ENCODE assay signal across 8 cellular contexts in genomic region chr22:40636380-40637180, GRCh38. TPM values are rescaled to one million over a fixed set of nuclear protein-coding genes. Genes with fewer than 3 reads are reported as not detected.
DNase-seq lines count a peak whose midpoint lies in the region; ATAC-seq and TF ChIP-seq lines count a peak whose summit lies in the region.

Gene MRTFA, minus strand, starts transcription at chr22:40636719.

- no peak within 1 kb of the TSS for H3K14ac ChIP-seq in H9 (ENCODE audit: insufficient read depth, low read length)

- no peaks in the 10 kb centered on the region for H3K27me3 Mint-ChIP-seq in H9 (ENCODE audit: low read depth)
- no peaks in the 10 kb centered on the region for H3K27me3 Mint-ChIP-seq in natural killer cell treated with Interleukin-12 subunit alpha and Interleukin-12 subunit beta and Interleukin-15 and Interleukin-18, amount 100 ng/mL, for 72 hours

- H4K20me1 ChIP-seq in H9 (ENCODE audit: control insufficient read depth, insufficient read depth, insufficient read length) = no peaks in the 10 kb centered on the region

- peak within 1 kb of the TSS; percentile 88 to 92 for H3K4me3 Mint-ChIP-seq in H9
- H3K4me3 Mint-ChIP-seq in natural killer cell treated with Interleukin-12 subunit alpha and Interleukin-12 subunit beta and Interleukin-15 and Interleukin-18, amount 100 ng/mL, for 72 hours = peak within 1 kb of the TSS; percentile 94

- peak within 1 kb of the TSS; percentile 83 for H3K18ac ChIP-seq in H9 (ENCODE audit: insufficient read length, low read depth, low read length)

- peaks cover 12% of the 10 kb centered on the region for H3K36me3 ChIP-seq in MG63

- DNase-seq in ELR (ENCODE audit: low read depth) = peak; percentile 100
- peak; percentile 100 for DNase-seq in H9
- peak; percentile 100 for DNase-seq in MG63
- peak; percentile 99 for DNase-seq in SHP77 treated with DMSO at 0.1 percent for 48 hours (lab: John Stamatoyannopoulos, UW)
- DNase-seq in activated effector memory CD4-positive, alpha-beta T cell treated with anti-CD3 and anti-CD28 coated beads, Interleukin-2, amount 50 U/mL, for 16 hours = peak; percentile 100
- DNase-seq in fibroblast of pulmonary artery (ENCODE audit: low read depth) = peak; percentile 100
- DNase-seq in natural killer cell treated with Interleukin-12 subunit alpha and Interleukin-12 subunit beta and Interleukin-15 and Interleukin-18, amount 100 ng/mL, for 72 hours (ENCODE audit: low spot score) = peak; percentile 100
- peak; percentile 100 for DNase-seq in stimulated activated naive CD8-positive, alpha-beta T cell treated with anti-CD3 and anti-CD28 coated beads, Interleukin-15, Interleukin-2, amounts not matched to agents 100 U/mL and 50 U/mL, for 24 hours

- H2BK120ac ChIP-seq in H9 (ENCODE audit: low read depth, low read length, poor library complexity, severe bottlenecking) = no peak within 1 kb of the TSS

- peaks cover 12% of the 10 kb centered on the region for H3K23me2 ChIP-seq in H9 (ENCODE audit: insufficient read length, low read depth, low read length, poor library complexity, severe bottlenecking)

- H3K4ac ChIP-seq in H9 (ENCODE audit: low read depth, low read length) = no peak within 1 kb of the TSS

- H3T11ph ChIP-seq in H9 (ENCODE audit: low read length) = no peak within 1 kb of the TSS

- H2AK5ac ChIP-seq in H9 (ENCODE audit: insufficient read length, low read length) = no peak within 1 kb of the TSS

- no peak within 1 kb of the TSS for H2BK12ac ChIP-seq in H9 (ENCODE audit: insufficient read length, low read depth, low read length)

- H2AFZ ChIP-seq in H9 (ENCODE audit: low read length) = peak within 1 kb of the TSS; percentile 1

- no peak for TF ChIP-seq CTCF in H9 (conservative IDR thresholded peaks at IDR 0.05)
- TF ChIP-seq CTCF in fibroblast of pulmonary artery (IDR thresholded peaks at IDR 0.05; ENCODE audit: low read length, missing control alignments) = no peak

- H4K5ac ChIP-seq in H9 (ENCODE audit: insufficient read length, low read depth, low read length) = no peak within 1 kb of the TSS

- no peak within 1 kb of the TSS for H2BK15ac ChIP-seq in H9 (ENCODE audit: low read depth, low read length)

- whole genome bisulfite sequencing in H9 (ENCODE audit: extremely low coverage, insufficient read length, low lambda C conversion rate) = no CpG with 5 or more reads among the region's 82 CpGs

- no peak within 1 kb of the TSS for H3K56ac ChIP-seq in H9 (ENCODE audit: insufficient read length, low read depth, low read length)

- H3K9me3 Mint-ChIP-seq in H9 = 0 out of 5 replicates have a peak, but pooled peaks cover 0 to 2% of the 10 kb centered on the region in 2 experiments
- no peaks in the 10 kb centered on the region for H3K9me3 Mint-ChIP-seq in natural killer cell treated with Interleukin-12 subunit alpha and Interleukin-12 subunit beta and Interleukin-15 and Interleukin-18, amount 100 ng/mL, for 72 hours

- H3K79me1 ChIP-seq in H9 (ENCODE audit: insufficient read depth, low read depth, low read length, poor library complexity, severe bottlenecking) = peaks cover 5% of the 10 kb centered on the region

- H3K9ac ChIP-seq in H9 (ENCODE audit: extremely low read depth, insufficient read length, low read length) = peak within 1 kb of the TSS; percentile 56

- no peak within 1 kb of the TSS for H2BK5ac ChIP-seq in H9 (ENCODE audit: insufficient read length, low read length)

- peaks cover 0 to 4% (median 2%) of the 10 kb centered on the region in 3 experiments for H3K36me3 Mint-ChIP-seq in H9 (ENCODE audit: insufficient read depth in 1 of 3, low read depth in 3 of 3)
- no peaks in the 10 kb centered on the region for H3K36me3 Mint-ChIP-seq in natural killer cell treated with Interleukin-12 subunit alpha and Interleukin-12 subunit beta and Interleukin-15 and Interleukin-18, amount 100 ng/mL, for 72 hours

- H3K27me3 ChIP-seq in H9 (ENCODE audit: insufficient read depth, low read length) (no peaks in the 10 kb centered on the region), MG63 (no peaks in the 10 kb centered on the region)

- H3K4me1 Mint-ChIP-seq in H9 = peaks cover 21 to 22% of the 10 kb centered on the region in 2 experiments
- H3K4me1 Mint-ChIP-seq in natural killer cell treated with Interleukin-12 subunit alpha and Interleukin-12 subunit beta and Interleukin-15 and Interleukin-18, amount 100 ng/mL, for 72 hours (ENCODE audit: low read depth in 2 of 2) = peaks cover 26 to 29% of the 10 kb centered on the region in 2 donors

- H3K4me3 ChIP-seq in MG63 (peak within 1 kb of the TSS; percentile 85), fibroblast of pulmonary artery (replicated peaks; ENCODE audit: low read depth, low read length) (peak within 1 kb of the TSS; percentile 74)

- peaks cover 4% of the 10 kb centered on the region; the same call in 1 of the 2 replicates for H3K4me1 ChIP-seq in H9 (ENCODE audit: insufficient read depth, low read length)

- ATAC-seq in natural killer cell treated with Interleukin-12 subunit alpha and Interleukin-12 subunit beta and Interleukin-15 and Interleukin-18, amount 100 ng/mL, for 72 hours = peak; percentile 97 to 98
- peak; percentile 99 for ATAC-seq in stimulated activated naive CD8-positive, alpha-beta T cell treated with anti-CD3 and anti-CD28 coated beads, Interleukin-15, Interleukin-2, amounts not matched to agents 100 U/mL and 50 U/mL, for 24 hours

- H3K23ac ChIP-seq in H9 (ENCODE audit: insufficient read length, low read depth, low read length) = no peak within 1 kb of the TSS

- H2BK20ac ChIP-seq in H9 (ENCODE audit: low read depth, low read length, poor library complexity, severe bottlenecking) = no peak within 1 kb of the TSS

- H4K8ac ChIP-seq in H9 (replicated peaks; ENCODE audit: insufficient read length, low read depth, low read length) = no peak within 1 kb of the TSS

- peak within 1 kb of the TSS; percentile 98 for H3K4me2 ChIP-seq in H9 (ENCODE audit: insufficient read depth, insufficient read length, low read length)

- H3K9me3 ChIP-seq in H9 (ENCODE audit: control insufficient read depth, low read depth, low read length) (no peaks in the 10 kb centered on the region), MG63 (no peaks in the 10 kb centered on the region)

- no peak within 1 kb of the TSS for H3K27ac ChIP-seq in H9 (ENCODE audit: insufficient read length, low read depth, low read length)

- no peak within 1 kb of the TSS for H4K91ac ChIP-seq in H9 (ENCODE audit: insufficient read length, low read depth, low read length)

- peaks cover 14% of the 10 kb centered on the region; the same call in 1 of the 2 replicates for H3K79me2 ChIP-seq in H9 (ENCODE audit: insufficient read depth, low read length)

- H3K27ac Mint-ChIP-seq in H9 = peak within 1 kb of the TSS in 2 of 3 experiments; percentile 78 to 83; a peak in 4 of 7 replicates
- peak within 1 kb of the TSS; percentile 86 to 92 for H3K27ac Mint-ChIP-seq in natural killer cell treated with Interleukin-12 subunit alpha and Interleukin-12 subunit beta and Interleukin-15 and Interleukin-18, amount 100 ng/mL, for 72 hours

RNA-seq across cellular contexts. Expression of gene MRTFA, which starts in this region (rescaled TPM):
- 38.1 and 44.4 TPM in 2 replicates for total RNA-seq in H9 (2021)
- 30.7 and 52.0 TPM in 2 replicates for total RNA-seq in MG63 (2014; rRNA removed; shearing (Covaris generic); ENCODE audit: low replicate concordance)
- 10 to 100 TPM; 53.4 to 86.9 TPM for total RNA-seq in natural killer cell treated with Interleukin-12 subunit alpha and Interleukin-12 subunit beta and Interleukin-15 and Interleukin-18, amount 100 ng/mL, for 72 hours
